ENCODE assay signal across 2 cellular contexts in genomic region chr11:119019996-119020395, GRCh38.
TF ChIP-seq lines count a peak whose summit lies in the region.

No MANE protein-coding gene starts in this region.

TF ChIP-seq in A549, 52 proteins besides CTCF, POLR2A, EP300 and RAD21:
- no peak for TF ChIP-seq HDAC2 (IDR thresholded peaks at IDR 0.05)
- TF ChIP-seq, protein P1, sequence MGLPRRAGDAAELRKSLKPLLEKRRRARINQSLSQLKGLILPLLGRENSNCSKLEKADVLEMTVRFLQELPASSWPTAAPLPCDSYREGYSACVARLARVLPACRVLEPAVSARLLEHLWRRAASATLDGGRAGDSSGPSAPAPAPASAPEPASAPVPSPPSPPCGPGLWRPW (IDR thresholded peaks at IDR 0.05): no peak
- TF ChIP-seq, protein P2, sequence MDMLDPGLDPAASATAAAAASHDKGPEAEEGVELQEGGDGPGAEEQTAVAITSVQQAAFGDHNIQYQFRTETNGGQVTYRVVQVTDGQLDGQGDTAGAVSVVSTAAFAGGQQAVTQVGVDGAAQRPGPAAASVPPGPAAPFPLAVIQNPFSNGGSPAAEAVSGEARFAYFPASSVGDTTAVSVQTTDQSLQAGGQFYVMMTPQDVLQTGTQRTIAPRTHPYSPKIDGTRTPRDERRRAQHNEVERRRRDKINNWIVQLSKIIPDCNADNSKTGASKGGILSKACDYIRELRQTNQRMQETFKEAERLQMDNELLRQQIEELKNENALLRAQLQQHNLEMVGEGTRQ (IDR thresholded peaks at IDR 0.05): no peak
- no peak for TF ChIP-seq FOSB (CRISPR knock-in tag; IDR thresholded peaks at IDR 0.05)
- TF ChIP-seq TFCP2L1 (CRISPR knock-in tag; IDR thresholded peaks at IDR 0.05): no peak
- TF ChIP-seq REST (IDR thresholded peaks at IDR 0.05): no peak
- TF ChIP-seq, protein P3, sequence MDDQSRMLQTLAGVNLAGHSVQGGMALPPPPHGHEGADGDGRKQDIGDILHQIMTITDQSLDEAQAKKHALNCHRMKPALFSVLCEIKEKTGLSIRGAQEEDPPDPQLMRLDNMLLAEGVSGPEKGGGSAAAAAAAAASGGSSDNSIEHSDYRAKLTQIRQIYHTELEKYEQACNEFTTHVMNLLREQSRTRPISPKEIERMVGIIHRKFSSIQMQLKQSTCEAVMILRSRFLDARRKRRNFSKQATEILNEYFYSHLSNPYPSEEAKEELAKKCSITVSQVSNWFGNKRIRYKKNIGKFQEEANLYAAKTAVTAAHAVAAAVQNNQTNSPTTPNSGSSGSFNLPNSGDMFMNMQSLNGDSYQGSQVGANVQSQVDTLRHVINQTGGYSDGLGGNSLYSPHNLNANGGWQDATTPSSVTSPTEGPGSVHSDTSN (IDR thresholded peaks at IDR 0.05): no peak
- no peak for TF ChIP-seq EHF (CRISPR knock-in tag; IDR thresholded peaks at IDR 0.05)
- TF ChIP-seq NR3C1 (IDR thresholded peaks at IDR 0.05): no peak
- no peak for TF ChIP-seq POLR2AphosphoS2 (conservative IDR thresholded peaks at IDR 0.05; ENCODE audit: low read length)
- no peak for TF ChIP-seq SMC3 (IDR thresholded peaks at IDR 0.05)
- TF ChIP-seq ZSCAN20 (CRISPR knock-in tag; IDR thresholded peaks at IDR 0.05): no peak
- no peak for TF ChIP-seq KDM1A (IDR thresholded peaks at IDR 0.05; ENCODE audit: low read depth)
- no peak for TF ChIP-seq MAZ (IDR thresholded peaks at IDR 0.05; ENCODE audit: borderline replicate concordance, low read depth, low read length)
TF ChIP-seq in A549: peak in this region for 0.

TF ChIP-seq in GM12878, 131 proteins besides CTCF, POLR2A, EP300 and RAD21:
- TF ChIP-seq NR2C2 (IDR thresholded peaks at IDR 0.05; ENCODE audit: borderline replicate concordance, control insufficient read depth, insufficient read length, low read depth) (no peak), POLR2AphosphoS2 (IDR thresholded peaks at IDR 0.05; ENCODE audit: low read depth, low read length) (no peak), FOXK2 (IDR thresholded peaks at IDR 0.05) (no peak), BMI1 (IDR thresholded peaks at IDR 0.05; ENCODE audit: borderline replicate concordance) (no peak), ZBED1 (IDR thresholded peaks at IDR 0.05; ENCODE audit: borderline replicate concordance) (no peak), ESRRA (IDR thresholded peaks at IDR 0.05; ENCODE audit: low read length) (no peak), STAT3 (IDR thresholded peaks at IDR 0.05; ENCODE audit: low read depth, low read length) (no peak), HDAC6 (IDR thresholded peaks at IDR 0.05; ENCODE audit: unreplicated experiment) (no peak), RAD51 (IDR thresholded peaks at IDR 0.05) (no peak), HCFC1 (IDR thresholded peaks at IDR 0.05; ENCODE audit: low read length) (no peak)
